35 cellular contexts compared by ENCODE assay signal in genomic region chrX:56736219-56736618, GRCh38.
"Had no signal": no experiment of that assay in that cellular context is flagged by ENCODE, and none has a peak within 500 bp of the region (broad histone marks: within the 10 kb centered on the region; RNA-seq: fewer than 3 reads in every experiment).

No MANE protein-coding gene starts in this region.

- H3K9me3 ChIP-seq: MG63 had no signal

- DNase-seq: Karpas-422, Kasumi-1, KBM-7, KG1, MG63, MM.1S, MV-4-11, NCI-H1048, NCI-H1092, NCI-H1092 treated with DMSO at 0.1 percent for 48 hours, NCI-H1105, NCI-H1105 treated with DMSO at 0.1 percent for 48 hours, NCI-H1417, NCI-H1417 treated with DMSO at 0.1 percent for 48 hours, NCI-H1436, NCI-H1436 treated with DMSO at 0.1 percent for 48 hours, NCI-H146, NCI-H1694, NCI-H1694 treated with DMSO at 0.1 percent for 48 hours, NCI-H187, NCI-H187 treated with DMSO at 0.1 percent for 48 hours, NCI-H1930, NCI-H2029, NCI-H2029 treated with DMSO at 0.1 percent for 48 hours, NCI-H2081, NCI-H2081 treated with DMSO at 0.1 percent for 48 hours, NCI-H2107, NCI-H2171, NCI-H2171 treated with DMSO at 0.1 percent for 48 hours, NCI-H2227 treated with DMSO at 0.1 percent for 48 hours, NCI-H226, NCI-H345, NCI-H446, NCI-H446 treated with DMSO at 0.1 percent for 48 hours had no signal

- H3K27ac ChIP-seq: KMS-11 had no signal

- H3K27me3 ChIP-seq: MG63 had no signal

- H3K4me3 ChIP-seq: MG63 had no signal
